ENCODE assay signal across 1 cellular context in genomic region chr2:49306925-49307324, GRCh38.
TF ChIP-seq lines count a peak whose summit lies in the region.

No MANE protein-coding gene starts in this region.

TF ChIP-seq in HepG2, 621 proteins besides CTCF, POLR2A, EP300 and RAD21 (continued from another document and continues in another):
- TF ChIP-seq DZIP1 (CRISPR knock-in tag; IDR thresholded peaks at IDR 0.05) = no peak
- no peak for TF ChIP-seq MTA3 (CRISPR knock-in tag; IDR thresholded peaks at IDR 0.05)
- TF ChIP-seq ZNF850 (CRISPR knock-in tag; conservative IDR thresholded peaks at IDR 0.05) = no peak
- TF ChIP-seq RELA (CRISPR knock-in tag; IDR thresholded peaks at IDR 0.05) = no peak
- TF ChIP-seq PATZ1 (CRISPR knock-in tag; IDR thresholded peaks at IDR 0.05) = no peak
- TF ChIP-seq MLX (CRISPR knock-in tag; IDR thresholded peaks at IDR 0.05) = 0 out of 2 replicates have a peak, but pooled peaks have one; percentile 35
- no peak for TF ChIP-seq ZNF574 (CRISPR knock-in tag; IDR thresholded peaks at IDR 0.05)
- TF ChIP-seq NCOA5 (CRISPR knock-in tag; IDR thresholded peaks at IDR 0.05) = no peak
- TF ChIP-seq FOSL2 (CRISPR knock-in tag; IDR thresholded peaks at IDR 0.05) = peak; percentile 92
- no peak for TF ChIP-seq IKZF4 (CRISPR knock-in tag; IDR thresholded peaks at IDR 0.05; ENCODE audit: borderline replicate concordance, low read depth, not compliant biosample characterization)
- TF ChIP-seq ZMAT5 (CRISPR knock-in tag; IDR thresholded peaks at IDR 0.05; ENCODE audit: borderline replicate concordance, low read depth) = no peak
- TF ChIP-seq ZNF572 (CRISPR knock-in tag; IDR thresholded peaks at IDR 0.05) = no peak
- no peak for TF ChIP-seq ZNF264 (CRISPR knock-in tag; IDR thresholded peaks at IDR 0.05)
- TF ChIP-seq YEATS2 (CRISPR knock-in tag; IDR thresholded peaks at IDR 0.05; ENCODE audit: borderline replicate concordance) = no peak
- TF ChIP-seq TEF (CRISPR knock-in tag; IDR thresholded peaks at IDR 0.05) = no peak
- TF ChIP-seq CREB3 (CRISPR knock-in tag; IDR thresholded peaks at IDR 0.05) = no peak
- TF ChIP-seq MYC (CRISPR knock-in tag; IDR thresholded peaks at IDR 0.05; ENCODE audit: borderline replicate concordance) = no peak
- no peak for TF ChIP-seq ZNF318 (CRISPR knock-in tag; IDR thresholded peaks at IDR 0.05)
- TF ChIP-seq THYN1 (CRISPR knock-in tag; IDR thresholded peaks at IDR 0.05; ENCODE audit: borderline replicate concordance, low read depth) = no peak
- no peak for TF ChIP-seq NR2F2 (IDR thresholded peaks at IDR 0.05; ENCODE audit: borderline replicate concordance, low read depth)
- TF ChIP-seq CEBPZ (IDR thresholded peaks at IDR 0.05; ENCODE audit: low read length) = no peak
- TF ChIP-seq ZNF816 (CRISPR knock-in tag; IDR thresholded peaks at IDR 0.05; ENCODE audit: borderline replicate concordance) = no peak
- TF ChIP-seq DMTF1 (CRISPR knock-in tag; IDR thresholded peaks at IDR 0.05) = no peak
- TF ChIP-seq IRF9 (CRISPR knock-in tag; IDR thresholded peaks at IDR 0.05; ENCODE audit: borderline replicate concordance) = no peak
- peak; percentile 67; the same call in 1 of the 2 replicates for TF ChIP-seq MBD4 (IDR thresholded peaks at IDR 0.05; ENCODE audit: borderline replicate concordance, low read length)
